In genomic region chr1:59569198-59569597, GRCh38 we compare ENCODE assay signal across 1 cellular context.
TF ChIP-seq lines count a peak whose summit lies in the region.

No MANE protein-coding gene starts in this region.

TF ChIP-seq in IMR-90, 13 proteins besides CTCF, POLR2A, EP300 and RAD21 (continued from another document):
- TF ChIP-seq, protein P1, sequence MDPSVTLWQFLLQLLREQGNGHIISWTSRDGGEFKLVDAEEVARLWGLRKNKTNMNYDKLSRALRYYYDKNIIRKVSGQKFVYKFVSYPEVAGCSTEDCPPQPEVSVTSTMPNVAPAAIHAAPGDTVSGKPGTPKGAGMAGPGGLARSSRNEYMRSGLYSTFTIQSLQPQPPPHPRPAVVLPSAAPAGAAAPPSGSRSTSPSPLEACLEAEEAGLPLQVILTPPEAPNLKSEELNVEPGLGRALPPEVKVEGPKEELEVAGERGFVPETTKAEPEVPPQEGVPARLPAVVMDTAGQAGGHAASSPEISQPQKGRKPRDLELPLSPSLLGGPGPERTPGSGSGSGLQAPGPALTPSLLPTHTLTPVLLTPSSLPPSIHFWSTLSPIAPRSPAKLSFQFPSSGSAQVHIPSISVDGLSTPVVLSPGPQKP (IDR thresholded peaks at IDR 0.05; ENCODE audit: borderline replicate concordance, low read depth, low read length): no peak
